11 cellular contexts compared by ENCODE assay signal in genomic region chr2:101983928-101984327, GRCh38. TPM values are rescaled to one million over a fixed set of nuclear protein-coding genes. Genes with fewer than 3 reads are reported as not detected.
DNase-seq lines count a peak whose midpoint lies in the region; ATAC-seq and TF ChIP-seq lines count a peak whose summit lies in the region.
"Had no signal": no experiment of that assay in that cellular context is flagged by ENCODE, and none has a peak within 500 bp of the region (broad histone marks: within the 10 kb centered on the region; RNA-seq: fewer than 3 reads in every experiment).

No MANE protein-coding gene starts in this region.

- peak; percentile 37 for TF ChIP-seq CTCF in foreskin fibroblast (IDR thresholded peaks at IDR 0.05; ENCODE audit: low read depth, low read length)

- no peak for ATAC-seq in GM21786 (IDR thresholded peaks at IDR 0.05; ENCODE audit: unreplicated experiment)
- no peak for ATAC-seq in GM21515 (IDR thresholded peaks at IDR 0.05; ENCODE audit: unreplicated experiment)
- ATAC-seq: activated naive CD8-positive, alpha-beta T cell treated with anti-CD3 and anti-CD28 coated beads, Interleukin-2, amount 50 U/mL, for 24 hours had no signal

- no peak overlapping the region for H3K4me3 ChIP-seq in foreskin fibroblast (ENCODE audit: low read depth in 1 of 2, low read length in 2 of 2)

- DNase-seq in DMS 273 (lab: John Stamatoyannopoulos, UW; ENCODE audit: unreplicated experiment) (peak; percentile 6), DMS 273 treated with DMSO at 0.1 percent for 48 hours (lab: John Stamatoyannopoulos, UW) (no peak), RPMI7951 (ENCODE audit: low read depth) (peak; percentile 29), foreskin fibroblast (peak in 1 of 2 donors; percentile 54), superior temporal gyrus (ENCODE audit: extremely low spot score) (peak; percentile 43), NCI-H1105 (lab: John Stamatoyannopoulos, UW) (no peak)
- DNase-seq: activated naive CD8-positive, alpha-beta T cell treated with anti-CD3 and anti-CD28 coated beads, Interleukin-2, amount 50 U/mL, for 24 hours; NCI-H2029 had no signal

RNA-seq across cellular contexts. Expression of gene IL1R2, which starts 7.8 kb away (rescaled TPM):
- 3.0 and 4.3 TPM in 2 replicates for total RNA-seq in RPMI7951 (2014; rRNA removed; shearing (Covaris generic))
- total RNA-seq: A172 had no signal

Comparison
In these comparisons a context has a peak if more than half of its experiments do, and no peak if none do; other contexts are left out.
1. DNase-seq: peak in DMS 273 (single experiment), RPMI7951 (single experiment) and superior temporal gyrus (single experiment); none in DMS 273 treated with DMSO at 0.1 percent for 48 hours (single experiment) and NCI-H1105 (single experiment).